Comparison of ENCODE assay signal across 8 cellular contexts in the genomic region with DNA sequence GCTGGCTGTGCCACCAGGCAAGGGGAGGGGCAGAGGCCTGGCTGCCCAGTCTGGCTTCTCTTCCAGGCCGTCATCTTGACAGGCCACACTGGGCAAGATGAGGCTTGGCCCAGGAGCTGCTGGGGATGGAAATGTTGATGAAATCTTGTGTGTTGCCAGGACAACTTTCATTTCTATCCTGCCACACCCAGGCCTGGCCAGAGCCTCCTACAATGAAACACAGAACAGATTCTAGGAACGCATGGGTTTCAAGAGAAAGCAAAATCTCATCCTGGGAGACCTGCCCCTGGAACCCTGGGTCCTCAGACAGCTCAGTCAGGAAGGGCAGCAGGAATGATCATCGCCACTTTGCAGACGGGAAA. TPM values are rescaled to one million over a fixed set of nuclear protein-coding genes. Genes with fewer than 3 reads are reported as not detected.
A peak's percentile ranks its signal among the peaks of the same experiment; 100 is the strongest.
DNase-seq lines count a peak whose midpoint lies in the region; ATAC-seq and TF ChIP-seq lines count a peak whose summit lies in the region.

No MANE protein-coding gene starts in this region.

- H3K4me3 ChIP-seq in HEK293 (ENCODE audit: low read depth, low read length) = no peak overlapping the region
- no peak overlapping the region for H3K4me3 ChIP-seq in WERI-Rb-1 (ENCODE audit: low read depth, low read length)
- peak overlapping the region in 1 of 2 donors; percentile 11 for H3K4me3 ChIP-seq in prostate gland

- H3K27me3 ChIP-seq in WERI-Rb-1 (ENCODE audit: insufficient read depth, low read depth, severe bottlenecking) (no peaks in the 10 kb centered on the region), prostate gland (replicated peaks; ENCODE audit: insufficient read depth) (no peaks in the 10 kb centered on the region)

- H3K9me3 ChIP-seq in HEK293 (ENCODE audit: control insufficient read depth, insufficient read depth, low read depth, low read length) (no peaks in the 10 kb centered on the region), WERI-Rb-1 (ENCODE audit: severe bottlenecking) (no peaks in the 10 kb centered on the region), prostate gland (no peaks in the 10 kb centered on the region)

- TF ChIP-seq POLR2A in prostate gland (IDR thresholded peaks at IDR 0.05) = peak; percentile 33

- peaks cover 0 to 19% of the 10 kb centered on the region in 2 experiments; a peak in 1 of 3 replicates for H3K36me3 ChIP-seq in HEK293 (ENCODE audit: control insufficient read depth in 2 of 2, insufficient read depth in 1 of 2, low read length in 2 of 2)
- H3K36me3 ChIP-seq in WERI-Rb-1 = peaks cover 11% of the 10 kb centered on the region
- no peaks in the 10 kb centered on the region for H3K36me3 ChIP-seq in prostate gland

- TF ChIP-seq CTCF in HEK293 (tag by site-specific recombination; IDR thresholded peaks at IDR 0.05) = no peak
- no peak for TF ChIP-seq CTCF in WERI-Rb-1 (IDR thresholded peaks at IDR 0.05; ENCODE audit: low read depth, low read length)
- no peak for TF ChIP-seq CTCF in prostate gland (IDR thresholded peaks at IDR 0.05)

- POLR2A ChIA-PET in HEK293 (lab: Yijun Ruan, JAX) = interaction anchor here (0.6 to 5.6 kb wide), 5 partner anchors 11 to 36 kb away, joined by 3 to 86 read pairs (median 3); a partner anchor contains a TSS

- H3K27ac ChIP-seq in HEK293 (ENCODE audit: extremely low read depth, low read depth, low read length) = 0 out of 2 replicates have a peak overlapping the region, but pooled peaks have one; percentile 57
- H3K27ac ChIP-seq in WERI-Rb-1 = peak overlapping the region; percentile 34
- peak overlapping the region; percentile 82 to 84 for H3K27ac ChIP-seq in prostate gland

- no peak for ATAC-seq in GM19324 (IDR thresholded peaks at IDR 0.05; ENCODE audit: low FRiP score, unreplicated experiment)

- WGBS in prostate gland = 17% methylated on average over 4 of the region's 4 CpGs

- DNase-seq in WERI-Rb-1 (no peak), glomerular visceral epithelial cell (ENCODE audit: extremely low spot score) (peak; percentile 84), prostate gland (ENCODE audit: low spot score) (peak; percentile 82), NCI-H2227 (lab: John Stamatoyannopoulos, UW; ENCODE audit: unreplicated experiment) (no peak)
- no peak for DNase-seq in stimulated activated CD4-positive, alpha-beta T cell treated with anti-CD3 and anti-CD28 coated beads, Interleukin-4, amount 100 ng/mL, for 24 hours
- DNase-seq in stimulated activated CD4-positive, alpha-beta T cell treated with anti-CD3 and anti-CD28 coated beads, Interleukin-15, amount 100 ng/mL, for 24 hours = no peak

- intact Hi-C loops in prostate gland (cut with DNase I) = no loop called here

- CTCF ChIA-PET in HEK293 (lab: Yijun Ruan, JAX) = interaction anchor here (0.7 to 3.5 kb wide), 5 partner anchors 10 to 36 kb away, joined by 3 to 37 read pairs (median 13); a partner anchor contains a TSS

- H3K4me1 ChIP-seq in HEK293 (ENCODE audit: control insufficient read depth, insufficient read depth, low read length) (peaks cover 16% of the 10 kb centered on the region), prostate gland (replicated peaks) (peaks cover 8% of the 10 kb centered on the region)

TF ChIP-seq in HEK293, 187 proteins besides CTCF, POLR2A, EP300 and RAD21:
- TF ChIP-seq, protein P1, sequence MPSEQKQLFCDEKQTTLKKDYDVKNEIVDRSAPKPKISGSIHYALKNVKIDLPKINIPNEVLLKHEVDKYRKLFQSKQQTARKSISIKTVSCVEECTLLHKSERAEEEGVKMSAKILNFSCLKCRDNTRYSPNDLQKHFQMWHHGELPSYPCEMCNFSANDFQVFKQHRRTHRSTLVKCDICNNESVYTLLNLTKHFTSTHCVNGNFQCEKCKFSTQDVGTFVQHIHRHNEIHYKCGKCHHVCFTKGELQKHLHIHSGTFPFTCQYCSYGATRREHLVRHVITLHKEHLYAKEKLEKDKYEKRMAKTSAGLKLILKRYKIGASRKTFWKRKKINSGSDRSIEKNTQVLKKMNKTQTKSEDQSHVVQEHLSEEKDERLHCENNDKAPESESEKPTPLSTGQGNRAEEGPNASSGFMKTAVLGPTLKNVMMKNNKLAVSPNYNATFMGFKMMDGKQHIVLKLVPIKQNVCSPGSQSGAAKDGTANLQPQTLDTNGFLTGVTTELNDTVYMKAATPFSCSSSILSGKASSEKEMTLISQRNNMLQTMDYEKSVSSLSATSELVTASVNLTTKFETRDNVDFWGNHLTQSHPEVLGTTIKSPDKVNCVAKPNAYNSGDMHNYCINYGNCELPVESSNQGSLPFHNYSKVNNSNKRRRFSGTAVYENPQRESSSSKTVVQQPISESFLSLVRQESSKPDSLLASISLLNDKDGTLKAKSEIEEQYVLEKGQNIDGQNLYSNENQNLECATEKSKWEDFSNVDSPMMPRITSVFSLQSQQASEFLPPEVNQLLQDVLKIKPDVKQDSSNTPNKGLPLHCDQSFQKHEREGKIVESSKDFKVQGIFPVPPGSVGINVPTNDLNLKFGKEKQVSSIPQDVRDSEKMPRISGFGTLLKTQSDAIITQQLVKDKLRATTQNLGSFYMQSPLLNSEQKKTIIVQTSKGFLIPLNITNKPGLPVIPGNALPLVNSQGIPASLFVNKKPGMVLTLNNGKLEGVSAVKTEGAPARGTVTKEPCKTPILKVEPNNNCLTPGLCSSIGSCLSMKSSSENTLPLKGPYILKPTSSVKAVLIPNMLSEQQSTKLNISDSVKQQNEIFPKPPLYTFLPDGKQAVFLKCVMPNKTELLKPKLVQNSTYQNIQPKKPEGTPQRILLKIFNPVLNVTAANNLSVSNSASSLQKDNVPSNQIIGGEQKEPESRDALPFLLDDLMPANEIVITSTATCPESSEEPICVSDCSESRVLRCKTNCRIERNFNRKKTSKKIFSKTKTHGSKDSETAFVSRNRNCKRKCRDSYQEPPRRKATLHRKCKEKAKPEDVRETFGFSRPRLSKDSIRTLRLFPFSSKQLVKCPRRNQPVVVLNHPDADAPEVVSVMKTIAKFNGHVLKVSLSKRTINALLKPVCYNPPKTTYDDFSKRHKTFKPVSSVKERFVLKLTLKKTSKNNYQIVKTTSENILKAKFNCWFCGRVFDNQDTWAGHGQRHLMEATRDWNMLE (tag by site-specific recombination; conservative IDR thresholded peaks at IDR 0.05; ENCODE audit: low read depth) = no peak
- 0 out of 2 replicates have a peak, but pooled peaks have one; percentile 19 for TF ChIP-seq KLF1 (tag by site-specific recombination; IDR thresholded peaks at IDR 0.05)

RNA-seq across cellular contexts. Expression of a gene that starts 9.3 kb away (rescaled TPM):
- total RNA-seq in prostate gland = 10 to 100 TPM in 1 of 2 donors, 1 to 10 TPM in 1; 7.1 to 27.0 TPM

RNA-seq across cellular contexts. Expression of a gene that starts 22.7 kb away (rescaled TPM):
- 10 to 100 TPM; 34.5 to 67.1 TPM for total RNA-seq in prostate gland

RNA-seq across cellular contexts. Expression of a gene that starts 35.5 kb away (rescaled TPM):
- total RNA-seq in prostate gland = 10 to 100 TPM; 18.8 to 23.3 TPM

RNA-seq across cellular contexts. Expression of a gene that starts 38.6 kb away (rescaled TPM):
- total RNA-seq in prostate gland = 100 to 1,000 TPM in 1 of 2 donors, 10 to 100 TPM in 1; 34.7 to 154 TPM

RNA-seq across cellular contexts. Expression of a gene that starts 50.7 kb away (rescaled TPM):
- total RNA-seq in prostate gland = 10 to 100 TPM in 1 of 2 donors, 1 to 10 TPM in 1; 3.6 to 12.2 TPM

Comparison
In these comparisons a context has a peak if more than half of its experiments do, and no peak if none do; other contexts are left out.
1. DNase-seq: peak in glomerular visceral epithelial cell (single experiment) and prostate gland (single experiment); none in WERI-Rb-1 (single experiment), stimulated activated CD4-positive, alpha-beta T cell treated with anti-CD3 and anti-CD28 coated beads, Interleukin-4, amount 100 ng/mL, for 24 hours (single experiment), NCI-H2227 (single experiment) and stimulated activated CD4-positive, alpha-beta T cell treated with anti-CD3 and anti-CD28 coated beads, Interleukin-15, amount 100 ng/mL, for 24 hours (single experiment).
2. Peak in every context shown above with its lines, with median percentiles within 50 percentile points of each other: H3K27ac ChIP-seq.